Comparison of ENCODE assay signal across 8 cellular contexts in genomic region chr20:4740774-4741431, GRCh38. TPM values are rescaled to one million over a fixed set of nuclear protein-coding genes. Genes with fewer than 3 reads are reported as not detected.
DNase-seq lines count a peak whose midpoint lies in the region; FAIRE-seq and TF ChIP-seq lines count a peak whose summit lies in the region.

No MANE protein-coding gene starts in this region.

- H3K4me1 ChIP-seq in astrocyte (ENCODE audit: insufficient read depth, low read length), result no peaks in the 10 kb centered on the region

- no peak overlapping the region for H3K4me3 ChIP-seq in astrocyte (ENCODE audit: insufficient read depth, low read depth, low read length)

- H4K20me1 ChIP-seq in astrocyte (ENCODE audit: insufficient read depth, low read length), result no peaks in the 10 kb centered on the region

- no peaks in the 10 kb centered on the region for H3K9me3 Mint-ChIP-seq in astrocyte (ENCODE audit: unreplicated experiment)

- no peaks in the 10 kb centered on the region for H3K79me2 ChIP-seq in astrocyte (ENCODE audit: insufficient read depth, low read length)

- no peaks in the 10 kb centered on the region for H3K4me1 Mint-ChIP-seq in astrocyte (ENCODE audit: low read depth, unreplicated experiment)

- no peaks in the 10 kb centered on the region for H3K36me3 Mint-ChIP-seq in astrocyte (ENCODE audit: low read depth, unreplicated experiment)

- peaks cover 16% of the 10 kb centered on the region for H3K27me3 Mint-ChIP-seq in astrocyte (ENCODE audit: low read depth, unreplicated experiment)

- H3K27ac Mint-ChIP-seq in astrocyte (ENCODE audit: unreplicated experiment), result no peak overlapping the region

- peak; percentile 74 for DNase-seq in COLO829 (ENCODE audit: low spot score)
- peak; percentile 57 for DNase-seq in HK-2 (ENCODE audit: unreplicated experiment)
- peak; percentile 63 for DNase-seq in T-helper 9 cell
- no peak for DNase-seq in astrocyte (ENCODE audit: low read depth)
- DNase-seq in left kidney (ENCODE audit: low read depth, low spot score), result peak; percentile 66
- peak; percentile 35 for DNase-seq in stimulated activated CD8-positive, alpha-beta memory T cell treated with anti-CD3 and anti-CD28 coated beads, Interleukin-12 subunit alpha, Interleukin-12 subunit beta, amount 100 ng/mL, for 4 hours (ENCODE audit: low read depth)
- no peak for DNase-seq in posterior vena cava (ENCODE audit: low spot score)
- no peak for DNase-seq in middle frontal gyrus (ENCODE audit: extremely low spot score, low spot score)

- no peak overlapping the region for H3K4me3 Mint-ChIP-seq in astrocyte (ENCODE audit: unreplicated experiment)

- H3K27ac ChIP-seq in astrocyte (ENCODE audit: low read depth, low read length), result no peak overlapping the region

- no peaks in the 10 kb centered on the region for H3K9me3 ChIP-seq in astrocyte (ENCODE audit: insufficient read depth, low read depth, low read length)

- H3K36me3 ChIP-seq in astrocyte (ENCODE audit: insufficient read depth, low read length), result no peaks in the 10 kb centered on the region

- no peak for FAIRE-seq in astrocyte (lab: Jason Lieb, UNC)

- no peak overlapping the region for H2AFZ ChIP-seq in astrocyte (ENCODE audit: low read depth, low read length)

- intact Hi-C loops in posterior vena cava (cut with DNase I), result no loop called here

- peaks cover 5% of the 10 kb centered on the region for H3K27me3 ChIP-seq in astrocyte (ENCODE audit: insufficient read depth, low read length)

- H3K9ac ChIP-seq in astrocyte (ENCODE audit: low read length), result no peak overlapping the region

- TF ChIP-seq CTCF in astrocyte (IDR thresholded peaks at IDR 0.05; ENCODE audit: insufficient read depth, low read depth, low read length), result peak; percentile 68

- H3K4me2 ChIP-seq in astrocyte (ENCODE audit: low read length), result no peak overlapping the region

RNA-seq across cellular contexts. Expression of gene PRND, which starts 19.2 kb away (rescaled TPM):
- not detected in 2 replicates for total RNA-seq in astrocyte
- total RNA-seq in posterior vena cava, result not detected

RNA-seq across cellular contexts. Expression of gene PRNP, which starts 54.6 kb away (rescaled TPM):
- total RNA-seq in astrocyte (108 and 117 TPM in 2 replicates), posterior vena cava (100 to 1,000 TPM; 104 to 130 TPM)

Comparison
In these comparisons a context has a peak if more than half of its experiments do, and no peak if none do; other contexts are left out.
1. DNase-seq: peak in COLO829 (single experiment), HK-2 (single experiment), T-helper 9 cell (single experiment), left kidney (single experiment) and stimulated activated CD8-positive, alpha-beta memory T cell treated with anti-CD3 and anti-CD28 coated beads, Interleukin-12 subunit alpha, Interleukin-12 subunit beta, amount 100 ng/mL, for 4 hours (single experiment); none in astrocyte (single experiment), posterior vena cava (single experiment) and middle frontal gyrus (single experiment).